In genomic region chr13:110014719-110015118, GRCh38 we compare ENCODE assay signal across 13 cellular contexts.
DNase-seq lines count a peak whose midpoint lies in the region; FAIRE-seq and TF ChIP-seq lines count a peak whose summit lies in the region.
"Had no signal": no experiment of that assay in that cellular context is flagged by ENCODE, and none has a peak within 500 bp of the region (broad histone marks: within the 10 kb centered on the region; RNA-seq: fewer than 3 reads in every experiment).

No MANE protein-coding gene starts in this region.

- no peak overlapping the region for H3K4me2 ChIP-seq in keratinocyte (ENCODE audit: control insufficient read depth, extremely low read depth, insufficient read depth, low read depth, low read length)

- TF ChIP-seq CTCF in keratinocyte (optimal IDR thresholded peaks at IDR 0.05 in 1 of 3, IDR thresholded peaks at IDR 0.05 in 1 of 3, conservative IDR thresholded peaks at IDR 0.05 in 1 of 3; ENCODE audit: extremely low read depth in 1 of 3, insufficient read depth in 2 of 3, low read length in 3 of 3) (no peak), kidney (IDR thresholded peaks at IDR 0.05; ENCODE audit: borderline replicate concordance, extremely low read depth, insufficient read depth) (no peak), progenitor cell of endocrine pancreas (IDR thresholded peaks at IDR 0.05; ENCODE audit: unreplicated experiment) (no peak)

- peaks cover 5% of the 10 kb centered on the region for H3K27me3 Mint-ChIP-seq in progenitor cell of endocrine pancreas
- H3K27me3 Mint-ChIP-seq: naive B cell had no signal

- H3K36me3 ChIP-seq in keratinocyte (ENCODE audit: control insufficient read depth in 2 of 2, extremely low read depth in 1 of 2, insufficient read depth in 2 of 2, low read length in 2 of 2), result no peaks in the 10 kb centered on the region
- no peaks in the 10 kb centered on the region for H3K36me3 ChIP-seq in kidney (ENCODE audit: control insufficient read depth in 1 of 2, insufficient read depth in 2 of 2, low read length in 2 of 2)
- H3K36me3 ChIP-seq: BE2C, right lobe of liver, stomach had no signal

- peaks cover 2% of the 10 kb centered on the region for H3K9me3 ChIP-seq in keratinocyte (ENCODE audit: control insufficient read depth, low read depth, low read length)
- no peaks in the 10 kb centered on the region for H3K9me3 ChIP-seq in kidney (ENCODE audit: control insufficient read depth in 1 of 2, low read length in 2 of 2)
- H3K9me3 ChIP-seq: BE2C, right lobe of liver, stomach had no signal

- DNase-seq in DMS53 treated with DMSO at 0.1 percent for 48 hours (lab: John Stamatoyannopoulos, UW; ENCODE audit: unreplicated experiment) (peak; percentile 76), NCI-H1436 (lab: John Stamatoyannopoulos, UW) (peak; percentile 19), NCI-H774 (lab: John Stamatoyannopoulos, UW) (peak; percentile 91), keratinocyte (ENCODE audit: low read depth, low spot score) (no peak), kidney (no peak), GM19240 (ENCODE audit: insufficient read length, low spot score) (no peak), GM12891 (ENCODE audit: insufficient read length, low spot score) (no peak), progenitor cell of endocrine pancreas (ENCODE audit: low spot score, unreplicated experiment) (no peak)
- DNase-seq: BE2C, naive B cell, NCI-H82 had no signal

- no peaks in the 10 kb centered on the region for H3K79me2 ChIP-seq in keratinocyte (ENCODE audit: control insufficient read depth, insufficient read depth, low read length)

- no peak overlapping the region for H3K27ac Mint-ChIP-seq in progenitor cell of endocrine pancreas
- H3K27ac Mint-ChIP-seq: naive B cell had no signal

- H3K27me3 ChIP-seq in keratinocyte (ENCODE audit: control insufficient read depth, extremely low read depth, insufficient read depth, low read length), result no peaks in the 10 kb centered on the region
- H3K27me3 ChIP-seq: right lobe of liver, stomach had no signal

- FAIRE-seq in keratinocyte (lab: Jason Lieb, UNC), result no peak
- no peak for FAIRE-seq in kidney (lab: Jason Lieb, UNC)
- FAIRE-seq in GM12891 (lab: Jason Lieb, UNC), result no peak

- dilution Hi-C loops in keratinocyte (cut with MboI; ENCODE audit: extremely low pct_ligation_motif_present, low sequenced_read_pairs), result no loop called here

- H3K4me3 Mint-ChIP-seq in progenitor cell of endocrine pancreas (ENCODE audit: low read depth), result no peak overlapping the region
- H3K4me3 Mint-ChIP-seq: naive B cell had no signal

- no peaks in the 10 kb centered on the region for H3K36me3 Mint-ChIP-seq in progenitor cell of endocrine pancreas (ENCODE audit: insufficient read depth)
- H3K36me3 Mint-ChIP-seq: naive B cell had no signal

- intact Hi-C loops in kidney (cut with DNase I), result no loop called here

- H3K9ac ChIP-seq in keratinocyte (ENCODE audit: control insufficient read depth, extremely low read depth, insufficient read depth, low read length) (no peak overlapping the region), kidney (ENCODE audit: low read length in 2 of 2) (no peak overlapping the region)

- H4K20me1 ChIP-seq in keratinocyte (ENCODE audit: control insufficient read depth, extremely low read depth, insufficient read depth, low read length), result no peaks in the 10 kb centered on the region

- H3K9me1 ChIP-seq in keratinocyte (ENCODE audit: control insufficient read depth, extremely low read depth, insufficient read depth, low read length), result no peaks in the 10 kb centered on the region

- H3K4me1 ChIP-seq in keratinocyte (ENCODE audit: control insufficient read depth, extremely low read depth, insufficient read depth, low read length) (peaks cover 71% of the 10 kb centered on the region), kidney (ENCODE audit: control insufficient read depth in 1 of 2, insufficient read depth in 1 of 2, low read depth in 1 of 2, low read length in 2 of 2) (peaks cover 0 to 7% of the 10 kb centered on the region in 2 donors)
- H3K4me1 ChIP-seq: BE2C had no signal

- TF ChIP-seq POLR2A in GM12891 (IDR thresholded peaks at IDR 0.05; ENCODE audit: low read depth, low read length), result no peak

- H3K9me3 Mint-ChIP-seq in progenitor cell of endocrine pancreas (ENCODE audit: low read depth), result no peaks in the 10 kb centered on the region

- H2AFZ ChIP-seq in keratinocyte (ENCODE audit: control insufficient read depth, low read length), result peak overlapping the region; percentile 8

- peak overlapping the region; percentile 11 for H3K27ac ChIP-seq in keratinocyte (ENCODE audit: control insufficient read depth, insufficient read depth, low read length)
- no peak overlapping the region for H3K27ac ChIP-seq in kidney (ENCODE audit: low read depth in 2 of 2, low read length in 2 of 2)
- H3K27ac ChIP-seq: right lobe of liver had no signal

- H3K4me1 Mint-ChIP-seq in progenitor cell of endocrine pancreas (ENCODE audit: low read depth), result peaks cover 8% of the 10 kb centered on the region
- H3K4me1 Mint-ChIP-seq: naive B cell had no signal

- H3K4me3 ChIP-seq in keratinocyte (ENCODE audit: control insufficient read depth in 2 of 3, extremely low read depth in 1 of 3, insufficient read depth in 2 of 3, low read depth in 1 of 3, low read length in 3 of 3) (no peak overlapping the region), kidney (ENCODE audit: low read length in 2 of 2) (no peak overlapping the region)
- H3K4me3 ChIP-seq: right lobe of liver, stomach had no signal

TF ChIP-seq in GM12891, 5 proteins besides CTCF, POLR2A, EP300 and RAD21:
- TF ChIP-seq TAF1 (IDR thresholded peaks at IDR 0.05; ENCODE audit: low read depth, low read length) (no peak), PAX5 (IDR thresholded peaks at IDR 0.05; ENCODE audit: insufficient read depth, low read length, severe bottlenecking) (no peak), SPI1 (IDR thresholded peaks at IDR 0.05; ENCODE audit: low read depth, low read length) (no peak), POU2F2 (IDR thresholded peaks at IDR 0.05; ENCODE audit: low read depth, low read length) (no peak), POLR2AphosphoS5 (IDR thresholded peaks at IDR 0.05; ENCODE audit: low read depth, low read length) (no peak)

Comparison
In these comparisons a context has a peak if more than half of its experiments do, and no peak if none do; other contexts are left out.
1. DNase-seq: peak in DMS53 treated with DMSO at 0.1 percent for 48 hours (single experiment), NCI-H1436 (single experiment) and NCI-H774 (single experiment); none in keratinocyte (single experiment), kidney (single experiment), GM19240 (single experiment), GM12891 (single experiment) and progenitor cell of endocrine pancreas (single experiment).